8 cellular contexts compared by ENCODE assay signal in genomic region chr11:7303146-7303545, GRCh38. TPM values are rescaled to one million over a fixed set of nuclear protein-coding genes. Genes with fewer than 3 reads are reported as not detected.
"Had no signal": no experiment of that assay in that cellular context is flagged by ENCODE, and none has a peak within 500 bp of the region (broad histone marks: within the 10 kb centered on the region; RNA-seq: fewer than 3 reads in every experiment).

No MANE protein-coding gene starts in this region.

- H3K27me3 Mint-ChIP-seq: IgD-negative memory B cell had no signal

- ATAC-seq: HepG2, K562 had no signal

- H3K4me3 ChIP-seq: K562 had no signal

- H3K9me3 Mint-ChIP-seq: IgD-negative memory B cell had no signal

- H3K27ac ChIP-seq: HL-60 had no signal

- H3K36me3 Mint-ChIP-seq: IgD-negative memory B cell had no signal

- H3K4me3 Mint-ChIP-seq: IgD-negative memory B cell had no signal

- DNase-seq: IMR-90, KBM-7, KG1 had no signal

- H3K27ac Mint-ChIP-seq: IgD-negative memory B cell had no signal

RNA-seq across cellular contexts. Expression of gene SYT9, which starts 51.4 kb away (rescaled TPM):
- total RNA-seq: HepG2, HT-29, IMR-90, K562 had no signal
- polyA plus RNA-seq: HepG2, IMR-90 had no signal
